Comparison of ENCODE assay signal across 15 cellular contexts in genomic region chr12:1527789-1528188, GRCh38.
DNase-seq lines count a peak whose midpoint lies in the region; ATAC-seq and TF ChIP-seq lines count a peak whose summit lies in the region.
"Had no signal": no experiment of that assay in that cellular context is flagged by ENCODE, and none has a peak within 500 bp of the region (broad histone marks: within the 10 kb centered on the region; RNA-seq: fewer than 3 reads in every experiment).

No MANE protein-coding gene starts in this region.

- WGBS in esophagus squamous epithelium, 2 donors = 43 to 44% methylated on average over 2 to 4 of the region's 4 CpGs
- 46% methylated on average over 4 of the region's 4 CpGs for WGBS in suprapubic skin

- no peak for ATAC-seq in HG03175 (IDR thresholded peaks at IDR 0.05; ENCODE audit: unreplicated experiment)
- ATAC-seq: natural killer cell treated with Interleukin-12 subunit alpha and Interleukin-12 subunit beta and Interleukin-15 and Interleukin-18, amount 100 ng/mL, for 72 hours had no signal

- H3K9me3 ChIP-seq in esophagus squamous epithelium = no peaks in the 10 kb centered on the region
- H3K9me3 ChIP-seq in suprapubic skin = no peaks in the 10 kb centered on the region
- H3K9me3 ChIP-seq: adrenal gland had no signal

- H3K4me1 ChIP-seq in esophagus squamous epithelium = peaks cover 13 to 28% (median 23%) of the 10 kb centered on the region in 3 donors
- peaks cover 27% of the 10 kb centered on the region for H3K4me1 ChIP-seq in suprapubic skin

- no peak for TF ChIP-seq EP300 in suprapubic skin (IDR thresholded peaks at IDR 0.05)

- in situ Hi-C loops in ACHN (cut with HindIII; ENCODE audit: low pct_ligation_motif_present, low pct_unique_long_range_greater_than_20kb, low sequenced_read_pairs) = no loop called here

- H3K27ac ChIP-seq in esophagus squamous epithelium = no peak overlapping the region
- H3K27ac ChIP-seq in suprapubic skin = no peak overlapping the region
- H3K27ac ChIP-seq: adrenal gland, HL-60 had no signal

- intact Hi-C loops in esophagus squamous epithelium (cut with DNase I) = no loop called here

- peaks cover 0 to 52% (median 5%) of the 10 kb centered on the region in 4 donors for H3K27me3 ChIP-seq in esophagus squamous epithelium
- peaks cover 44% of the 10 kb centered on the region for H3K27me3 ChIP-seq in suprapubic skin

- TF ChIP-seq POLR2A in esophagus squamous epithelium (IDR thresholded peaks at IDR 0.05) (no peak), suprapubic skin (IDR thresholded peaks at IDR 0.05) (no peak)

- DNase-seq in ACHN = peak; percentile 53
- DNase-seq in HK-2 (ENCODE audit: unreplicated experiment) = peak; percentile 75
- peak; percentile 55 for DNase-seq in amniotic stem cell (lab: John Stamatoyannopoulos, UW)
- DNase-seq in foreskin melanocyte = peak; percentile 16
- DNase-seq in esophagus squamous epithelium (lab: John Stamatoyannopoulos, UW) = no peak
- no peak for DNase-seq in suprapubic skin (ENCODE audit: low spot score in 2 of 2)
- DNase-seq in activated T-cell treated with anti-CD3 and anti-CD28 coated beads, Interleukin-2, amount 50 U/mL, for 48 hours = no peak
- DNase-seq: adrenal gland; NCI-H1105 treated with DMSO at 0.1 percent for 48 hours; NCI-H524; stimulated activated CD4-positive, alpha-beta T cell treated with anti-CD3 and anti-CD28 coated beads, Interleukin-15, amount 100 ng/mL, for 24 hours; stimulated activated CD8-positive, alpha-beta memory T cell treated with anti-CD3 and anti-CD28 coated beads, Interleukin-4, amount 100 ng/mL, for 48 hours had no signal

- H3K4me3 ChIP-seq in esophagus squamous epithelium (no peak overlapping the region), suprapubic skin (no peak overlapping the region)
- H3K4me3 ChIP-seq: adrenal gland had no signal

- H3K36me3 ChIP-seq in esophagus squamous epithelium = no peaks in the 10 kb centered on the region
- H3K36me3 ChIP-seq in suprapubic skin = no peaks in the 10 kb centered on the region
- H3K36me3 ChIP-seq: adrenal gland had no signal

- no peak for TF ChIP-seq CTCF in esophagus squamous epithelium (IDR thresholded peaks at IDR 0.05)
- no peak for TF ChIP-seq CTCF in suprapubic skin (IDR thresholded peaks at IDR 0.05)

Comparison
In these comparisons a context has a peak if more than half of its experiments do, and no peak if none do; other contexts are left out.
1. DNase-seq: peak in ACHN (single experiment), HK-2 (single experiment), amniotic stem cell (single experiment) and foreskin melanocyte (single experiment); none in esophagus squamous epithelium (single experiment), suprapubic skin (0 of 2) and activated T-cell treated with anti-CD3 and anti-CD28 coated beads, Interleukin-2, amount 50 U/mL, for 48 hours (0 of 2).